ENCODE assay signal across 9 cellular contexts in genomic region chr15:45200799-45201556, GRCh38. TPM values are rescaled to one million over a fixed set of nuclear protein-coding genes. Genes with fewer than 3 reads are reported as not detected.
DNase-seq lines count a peak whose midpoint lies in the region; ATAC-seq and TF ChIP-seq lines count a peak whose summit lies in the region.
"Had no signal": no experiment of that assay in that cellular context is flagged by ENCODE, and none has a peak within 500 bp of the region (broad histone marks: within the 10 kb centered on the region; RNA-seq: fewer than 3 reads in every experiment).

No MANE protein-coding gene starts in this region.

- H3K9me3 ChIP-seq in GM23248 (ENCODE audit: low read depth): no peaks in the 10 kb centered on the region
- no peaks in the 10 kb centered on the region for H3K9me3 ChIP-seq in hepatocyte (ENCODE audit: low read depth)

- H3F3A ChIP-seq in GM23248 (ENCODE audit: insufficient read depth): peaks cover 20% of the 10 kb centered on the region

- H3K9ac ChIP-seq in GM23248 (peak overlapping the region; percentile 91), rectal smooth muscle tissue (ENCODE audit: low read length) (peak overlapping the region; percentile 76)

- H3K4me1 ChIP-seq in GM23248 (ENCODE audit: insufficient read depth) (no peaks in the 10 kb centered on the region), hepatocyte (ENCODE audit: insufficient read depth) (peaks cover 4% of the 10 kb centered on the region), rectal smooth muscle tissue (ENCODE audit: control insufficient read depth, insufficient read depth, low read length) (peaks cover 3% of the 10 kb centered on the region)

- H3K9me2 ChIP-seq in GM23248 (ENCODE audit: insufficient read depth): no peaks in the 10 kb centered on the region
- H3K9me2 ChIP-seq in hepatocyte (replicated peaks; ENCODE audit: insufficient read depth): no peaks in the 10 kb centered on the region

- WGBS in GM23248 (ENCODE audit: low coverage in 1 of 2, low lambda C conversion rate in 2 of 2, missing lambda C conversion rate in 2 of 2), 2 experiments: 3 to 4% methylated on average over 32 to 34 of the region's 34 CpGs
- WGBS in hepatocyte (ENCODE audit: low lambda C conversion rate, missing lambda C conversion rate): 5% methylated on average over 34 of the region's 34 CpGs

- no peaks in the 10 kb centered on the region for H4K20me1 ChIP-seq in GM23248 (ENCODE audit: insufficient read depth)
- no peaks in the 10 kb centered on the region for H4K20me1 ChIP-seq in hepatocyte (ENCODE audit: insufficient read depth, poor library complexity, severe bottlenecking)

- H3K4me2 ChIP-seq in GM23248 (ENCODE audit: unreplicated experiment) (peak overlapping the region; percentile 98), hepatocyte (peak overlapping the region; percentile 84)

- intact Hi-C loops in CD14-positive monocyte (cut with micrococcal nuclease): loop anchor here (2.0 to 10.0 kb wide), 6 partner anchors 34 to 656 kb away; partner anchors contain the start of gene SQOR (in 1 of the 2)

- no peaks in the 10 kb centered on the region for H3K36me3 ChIP-seq in GM23248 (ENCODE audit: low read depth)
- no peaks in the 10 kb centered on the region for H3K36me3 ChIP-seq in hepatocyte (replicated peaks; ENCODE audit: insufficient read depth, low read depth)
- no peaks in the 10 kb centered on the region for H3K36me3 ChIP-seq in rectal smooth muscle tissue (ENCODE audit: control insufficient read depth, insufficient read depth, low read length)

- H3K79me2 ChIP-seq in GM23248 (ENCODE audit: insufficient read depth): no peaks in the 10 kb centered on the region
- H3K79me2 ChIP-seq in hepatocyte: no peaks in the 10 kb centered on the region

- ATAC-seq in GM18858 (IDR thresholded peaks at IDR 0.05; ENCODE audit: unreplicated experiment): no peak

- peaks cover 0 to 2% (median 0%) of the 10 kb centered on the region in 7 donors for H3K9me3 Mint-ChIP-seq in CD14-positive monocyte

- TF ChIP-seq CTCF in CD14-positive monocyte (IDR thresholded peaks at IDR 0.05): no peak
- no peak for TF ChIP-seq CTCF in hepatocyte (IDR thresholded peaks at IDR 0.05; ENCODE audit: poor library complexity)

- H3K36me3 Mint-ChIP-seq in CD14-positive monocyte: no peaks in the 10 kb centered on the region
- H3K36me3 Mint-ChIP-seq: IgD-negative memory B cell had no signal

- peaks cover 0 to 4% (median 2%) of the 10 kb centered on the region in 3 donors for H3K27me3 Mint-ChIP-seq in CD14-positive monocyte (ENCODE audit: low read depth in 3 of 3)

- H3K4me3 ChIP-seq in GM23248: peak overlapping the region; percentile 93
- peak overlapping the region; percentile 66 for H3K4me3 ChIP-seq in hepatocyte
- peak overlapping the region; percentile 81 for H3K4me3 ChIP-seq in rectal smooth muscle tissue (ENCODE audit: low read length)

- DNase-seq in CD14-positive monocyte (ENCODE audit: low spot score): peak; percentile 81
- DNase-seq in GM23248: peak; percentile 85
- DNase-seq in NCI-H146 (lab: John Stamatoyannopoulos, UW): peak; percentile 77
- peak in 3 of 5 experiments; percentile 61 to 83 (median 74) for DNase-seq in T-helper 2 cell
- DNase-seq in hepatocyte (ENCODE audit: low spot score): peak; percentile 85

- in situ Hi-C loops in GM23248 (cut with MboI): no loop called here

- H2AFZ ChIP-seq in GM23248 (peak overlapping the region; percentile 99), hepatocyte (peak overlapping the region; percentile 92)

- H3K27me3 ChIP-seq in GM23248 (replicated peaks; ENCODE audit: insufficient read depth): no peaks in the 10 kb centered on the region
- H3K27me3 ChIP-seq in hepatocyte: no peaks in the 10 kb centered on the region
- H3K27me3 ChIP-seq in rectal smooth muscle tissue (ENCODE audit: control insufficient read depth, insufficient read depth, low read length): no peaks in the 10 kb centered on the region

- no peak overlapping the region for H3K4me3 Mint-ChIP-seq in CD14-positive monocyte
- H3K4me3 Mint-ChIP-seq: IgD-negative memory B cell had no signal

- H3K27ac ChIP-seq in GM23248 (peak overlapping the region; percentile 97), angular gyrus (ENCODE audit: low read depth, low read length) (peak overlapping the region; percentile 99), hepatocyte (peak overlapping the region; percentile 99), rectal smooth muscle tissue (ENCODE audit: low read depth, low read length) (peak overlapping the region; percentile 97)

- no peak overlapping the region for H3K27ac Mint-ChIP-seq in CD14-positive monocyte
- H3K27ac Mint-ChIP-seq: IgD-negative memory B cell had no signal

- H3K4me1 Mint-ChIP-seq in CD14-positive monocyte: peaks cover 32% of the 10 kb centered on the region

RNA-seq across cellular contexts. Expression of gene SHF, which starts 13.2 kb away (rescaled TPM):
- polyA plus RNA-seq in CD14-positive monocyte: under 1 TPM; 0.58 to 0.70 TPM
- 0.25 and 0.32 TPM in 2 replicates for total RNA-seq in GM23248 (2014; rRNA removed; shearing (Covaris generic))
- polyA plus RNA-seq in GM23248 (2016; fragmentation: Nextera tagmentation; extraction: Ambion mirVana): 0.76 and 0.93 TPM in 2 replicates
- 12.0 and 13.3 TPM in 2 replicates for total RNA-seq in hepatocyte
- polyA plus RNA-seq in hepatocyte: 13.9 and 15.0 TPM in 2 replicates

RNA-seq across cellular contexts. Expression of gene SLC28A2, which starts 51.1 kb away (rescaled TPM):
- polyA plus RNA-seq in CD14-positive monocyte (not detected), GM23248 (2016; fragmentation: Nextera tagmentation; extraction: Ambion mirVana) (not detected in 2 replicates), hepatocyte (0.29 and 1.5 TPM in 2 replicates)
- not detected in 2 replicates for total RNA-seq in GM23248 (2014; rRNA removed; shearing (Covaris generic))
- total RNA-seq in hepatocyte: 1.5 and 1.8 TPM in 2 replicates
- polyA plus RNA-seq: IgD-negative memory B cell had no signal
